1 cellular context compared by ENCODE assay signal in the genomic region with DNA sequence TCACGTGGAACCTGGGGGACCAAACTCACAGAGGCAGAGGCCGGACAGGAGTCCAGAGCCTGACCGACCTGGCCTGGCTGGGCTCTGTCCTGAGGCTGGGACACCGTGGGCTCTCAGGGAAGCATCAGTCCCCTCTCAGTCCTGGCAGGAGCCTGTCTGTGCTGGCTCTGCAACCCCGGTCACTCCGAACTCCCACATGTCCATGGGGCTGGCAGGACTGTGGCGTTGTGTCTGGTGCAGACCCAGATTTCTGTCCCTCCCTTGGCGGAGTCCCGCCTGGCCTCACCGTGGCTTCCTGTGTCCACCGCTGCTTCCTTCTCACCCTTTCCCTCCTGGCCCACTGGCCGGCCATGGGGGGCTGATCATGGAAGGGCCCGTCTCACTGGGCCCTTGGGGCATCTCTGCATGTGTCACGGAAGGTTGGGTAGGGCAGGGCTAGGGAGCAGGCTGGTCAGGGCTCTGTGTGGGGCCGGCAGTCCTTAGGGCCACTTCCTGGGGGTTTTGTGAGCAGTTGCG.
TF ChIP-seq lines count a peak whose summit lies in the region.

No MANE protein-coding gene starts in this region.

TF ChIP-seq in GM12891, 5 proteins besides CTCF, POLR2A, EP300 and RAD21:
- no peak for TF ChIP-seq PAX5 (IDR thresholded peaks at IDR 0.05; ENCODE audit: insufficient read depth, low read length, severe bottlenecking)
- no peak for TF ChIP-seq TAF1 (IDR thresholded peaks at IDR 0.05; ENCODE audit: low read depth, low read length)
- TF ChIP-seq POU2F2 (IDR thresholded peaks at IDR 0.05; ENCODE audit: low read depth, low read length) = no peak
- no peak for TF ChIP-seq POLR2AphosphoS5 (IDR thresholded peaks at IDR 0.05; ENCODE audit: low read depth, low read length)
- TF ChIP-seq SPI1 (IDR thresholded peaks at IDR 0.05; ENCODE audit: low read depth, low read length) = no peak
